8 cellular contexts compared by ENCODE assay signal in genomic region chr4:6270691-6271121, GRCh38. TPM values are rescaled to one million over a fixed set of nuclear protein-coding genes. Genes with fewer than 3 reads are reported as not detected.
A peak's percentile ranks its signal among the peaks of the same experiment; 100 is the strongest.
DNase-seq lines count a peak whose midpoint lies in the region; ATAC-seq lines count a peak whose summit lies in the region.

No MANE protein-coding gene starts in this region.

- H3K36me3 Mint-ChIP-seq in stimulated activated naive CD8-positive, alpha-beta T cell treated with anti-CD3 and anti-CD28 coated beads, Interleukin-15, Interleukin-2, amounts not matched to agents 100 ng/mL and 50 ng/mL, for 24 hours (ENCODE audit: low read depth): no peaks in the 10 kb centered on the region

- H3K9me3 Mint-ChIP-seq in stimulated activated naive CD8-positive, alpha-beta T cell treated with anti-CD3 and anti-CD28 coated beads, Interleukin-15, Interleukin-2, amounts not matched to agents 100 ng/mL and 50 ng/mL, for 24 hours: no peaks in the 10 kb centered on the region

- no peak overlapping the region for H3K23ac ChIP-seq in mesendoderm (ENCODE audit: low read length)

- no peak for DNase-seq in stimulated activated naive CD8-positive, alpha-beta T cell treated with anti-CD3 and anti-CD28 coated beads, Interleukin-15, Interleukin-2, amounts not matched to agents 100 U/mL and 50 U/mL, for 24 hours
- DNase-seq in caudate nucleus (lab: John Stamatoyannopoulos, UW): peak in 2 of 61 donors; percentile 9 to 19
- no peak for DNase-seq in mesendoderm
- DNase-seq in superior temporal gyrus (ENCODE audit: extremely low spot score): no peak
- DNase-seq in NCI-H2081 treated with DMSO at 0.1 percent for 48 hours (lab: John Stamatoyannopoulos, UW): no peak
- no peak for DNase-seq in NCI-H226

- no peak overlapping the region for H2AK5ac ChIP-seq in mesendoderm (ENCODE audit: low read length)

- peak overlapping the region; percentile 54 for H3K9ac ChIP-seq in mesendoderm (ENCODE audit: low read length)

- ATAC-seq in stimulated activated naive CD8-positive, alpha-beta T cell treated with anti-CD3 and anti-CD28 coated beads, Interleukin-15, Interleukin-2, amounts not matched to agents 100 U/mL and 50 U/mL, for 24 hours: no peak
- ATAC-seq in GM21723 (IDR thresholded peaks at IDR 0.05; ENCODE audit: unreplicated experiment): no peak

- no peaks in the 10 kb centered on the region for H3K36me3 ChIP-seq in mesendoderm (ENCODE audit: control insufficient read depth, insufficient read depth, low read length)

- peak overlapping the region; percentile 80 for H3K4me3 Mint-ChIP-seq in stimulated activated naive CD8-positive, alpha-beta T cell treated with anti-CD3 and anti-CD28 coated beads, Interleukin-15, Interleukin-2, amounts not matched to agents 100 ng/mL and 50 ng/mL, for 24 hours

- H3K27ac ChIP-seq in caudate nucleus (ENCODE audit: low read depth, low read length): peak overlapping the region; percentile 67
- no peak overlapping the region for H3K27ac ChIP-seq in mesendoderm (ENCODE audit: low read depth, low read length)

- no peak overlapping the region for H3K4ac ChIP-seq in mesendoderm (ENCODE audit: low read depth, low read length)

- H3K18ac ChIP-seq in mesendoderm (ENCODE audit: low read length): peak overlapping the region; percentile 82

- H3K4me2 ChIP-seq in mesendoderm (ENCODE audit: low read length): peak overlapping the region; percentile 36

- H3K79me1 ChIP-seq in mesendoderm (ENCODE audit: low read length): peaks cover 8% of the 10 kb centered on the region

- H2BK5ac ChIP-seq in mesendoderm (ENCODE audit: low read length): no peak overlapping the region

- no peak overlapping the region for H2BK120ac ChIP-seq in mesendoderm (ENCODE audit: low read depth, low read length)

- no peak overlapping the region for H4K5ac ChIP-seq in mesendoderm (ENCODE audit: low read length)

- H3K4me1 ChIP-seq in mesendoderm (ENCODE audit: control insufficient read depth, low read depth, low read length): peaks cover 2% of the 10 kb centered on the region

- peaks cover 5% of the 10 kb centered on the region for H3K79me2 ChIP-seq in mesendoderm (ENCODE audit: control insufficient read depth, insufficient read depth, low read length)

- no peak overlapping the region for H4K8ac ChIP-seq in mesendoderm (ENCODE audit: low read depth, low read length)

- H3K56ac ChIP-seq in mesendoderm (ENCODE audit: low read length): peak overlapping the region; percentile 94

- peaks cover 14% of the 10 kb centered on the region for H3K4me1 Mint-ChIP-seq in stimulated activated naive CD8-positive, alpha-beta T cell treated with anti-CD3 and anti-CD28 coated beads, Interleukin-15, Interleukin-2, amounts not matched to agents 100 ng/mL and 50 ng/mL, for 24 hours (ENCODE audit: low read depth)

- no peak overlapping the region for H2BK15ac ChIP-seq in mesendoderm (replicated peaks; ENCODE audit: low read depth)

- no peak overlapping the region for H3K4me3 ChIP-seq in mesendoderm (ENCODE audit: low read length)

- no peaks in the 10 kb centered on the region for H3K27me3 ChIP-seq in mesendoderm (ENCODE audit: insufficient read depth, low read length, poor library complexity)

- no peak overlapping the region for H3K27ac Mint-ChIP-seq in stimulated activated naive CD8-positive, alpha-beta T cell treated with anti-CD3 and anti-CD28 coated beads, Interleukin-15, Interleukin-2, amounts not matched to agents 100 ng/mL and 50 ng/mL, for 24 hours

- no CpG with 5 or more reads among the region's 6 CpGs for WGBS in mesendoderm (ENCODE audit: extremely low coverage, insufficient coverage, low lambda C conversion rate)

- peaks cover 9% of the 10 kb centered on the region for H3K27me3 Mint-ChIP-seq in stimulated activated naive CD8-positive, alpha-beta T cell treated with anti-CD3 and anti-CD28 coated beads, Interleukin-15, Interleukin-2, amounts not matched to agents 100 ng/mL and 50 ng/mL, for 24 hours

RNA-seq across cellular contexts. Expression of gene WFS1, which starts 1.1 kb away (rescaled TPM):
- polyA plus RNA-seq in mesendoderm (2013, experiment 1 of 2): 23.7 TPM
- polyA plus RNA-seq in mesendoderm (2013, experiment 2 of 2): 21.6 TPM
